12 cellular contexts compared by ENCODE assay signal in genomic region chr1:177351361-177352108, GRCh38.
DNase-seq lines count a peak whose midpoint lies in the region; ATAC-seq and TF ChIP-seq lines count a peak whose summit lies in the region.
"Had no signal": no experiment of that assay in that cellular context is flagged by ENCODE, and none has a peak within 500 bp of the region (broad histone marks: within the 10 kb centered on the region; RNA-seq: fewer than 3 reads in every experiment).

No MANE protein-coding gene starts in this region.

- no peak for TF ChIP-seq CTCF in colonic mucosa (IDR thresholded peaks at IDR 0.05)
- no peak for TF ChIP-seq CTCF in upper lobe of right lung (IDR thresholded peaks at IDR 0.05)
- no peak for TF ChIP-seq CTCF in glutamatergic neuron (IDR thresholded peaks at IDR 0.05; ENCODE audit: partially characterized antibody, unreplicated experiment)

- no peaks in the 10 kb centered on the region for H3K27me3 ChIP-seq in colonic mucosa
- H3K27me3 ChIP-seq in upper lobe of right lung, result no peaks in the 10 kb centered on the region

- no peak overlapping the region for H3K27ac Mint-ChIP-seq in glutamatergic neuron (ENCODE audit: unreplicated experiment)
- H3K27ac Mint-ChIP-seq: activated CD4-positive, alpha-beta T cell treated with anti-CD3 and anti-CD28 coated beads, Interleukin-2, amount 10 ng/mL, durations not matched to agents 24 days and 14 days; immature natural killer cell had no signal

- H3K4me1 ChIP-seq in colonic mucosa (no peaks in the 10 kb centered on the region), upper lobe of right lung (peaks cover 7% of the 10 kb centered on the region)

- ATAC-seq in upper lobe of right lung, result peak; percentile 89

- H3K9me3 ChIP-seq in colonic mucosa (no peaks in the 10 kb centered on the region), upper lobe of right lung (no peaks in the 10 kb centered on the region)

- peaks cover 2% of the 10 kb centered on the region for H3K9me3 Mint-ChIP-seq in glutamatergic neuron (ENCODE audit: unreplicated experiment)
- H3K9me3 Mint-ChIP-seq: activated CD4-positive, alpha-beta T cell treated with anti-CD3 and anti-CD28 coated beads, Interleukin-2, amount 10 ng/mL, durations not matched to agents 24 days and 14 days had no signal

- H3K9ac ChIP-seq in colonic mucosa (ENCODE audit: low read depth in 2 of 2, low read length in 2 of 2), result peak overlapping the region in 1 of 2 donors; percentile 19

- H3K27ac ChIP-seq in colonic mucosa (no peak overlapping the region), upper lobe of right lung (no peak overlapping the region)

- DNase-seq in SIG-M5 treated with dmso at 0.1 percent for 504 hours (lab: John Stamatoyannopoulos, UW; ENCODE audit: unreplicated experiment) (peak; percentile 35), SIG-M5 (lab: John Stamatoyannopoulos, UW) (no peak), colonic mucosa (peak; percentile 33), medulla oblongata (ENCODE audit: extremely low spot score) (peak; percentile 16), upper lobe of right lung (peak; percentile 80), NCI-H69 (lab: John Stamatoyannopoulos, UW) (no peak), glutamatergic neuron (no peak), DMS153 (lab: John Stamatoyannopoulos, UW) (no peak)
- DNase-seq: activated CD4-positive, alpha-beta T cell treated with anti-CD3 and anti-CD28 coated beads, Interleukin-2, amount 10 ng/mL, durations not matched to agents 24 days and 14 days; activated T-cell treated with anti-CD3 and anti-CD28 coated beads, Interleukin-2, amount 50 U/mL, for 48 hours; immature natural killer cell; KG1 had no signal

- intact Hi-C loops in colonic mucosa (cut with DNase I), result no loop called here
- intact Hi-C loops in upper lobe of right lung (cut with DNase I), result no loop called here

- no peaks in the 10 kb centered on the region for H3K4me1 Mint-ChIP-seq in glutamatergic neuron (ENCODE audit: low read depth, unreplicated experiment)
- H3K4me1 Mint-ChIP-seq: activated CD4-positive, alpha-beta T cell treated with anti-CD3 and anti-CD28 coated beads, Interleukin-2, amount 10 ng/mL, durations not matched to agents 24 days and 14 days; immature natural killer cell had no signal

- H3K4me3 Mint-ChIP-seq in glutamatergic neuron (ENCODE audit: unreplicated experiment), result no peak overlapping the region
- H3K4me3 Mint-ChIP-seq: activated CD4-positive, alpha-beta T cell treated with anti-CD3 and anti-CD28 coated beads, Interleukin-2, amount 10 ng/mL, durations not matched to agents 24 days and 14 days; immature natural killer cell had no signal

- no peaks in the 10 kb centered on the region for H3K36me3 Mint-ChIP-seq in glutamatergic neuron (ENCODE audit: unreplicated experiment)
- H3K36me3 Mint-ChIP-seq: immature natural killer cell had no signal

- no peaks in the 10 kb centered on the region for H3K36me3 ChIP-seq in colonic mucosa
- no peaks in the 10 kb centered on the region for H3K36me3 ChIP-seq in upper lobe of right lung

- H3K4me3 ChIP-seq in colonic mucosa, result no peak overlapping the region
- no peak overlapping the region for H3K4me3 ChIP-seq in upper lobe of right lung

- H3K27me3 Mint-ChIP-seq in glutamatergic neuron (ENCODE audit: unreplicated experiment), result no peaks in the 10 kb centered on the region
- H3K27me3 Mint-ChIP-seq: activated CD4-positive, alpha-beta T cell treated with anti-CD3 and anti-CD28 coated beads, Interleukin-2, amount 10 ng/mL, durations not matched to agents 24 days and 14 days had no signal

Comparison
In these comparisons a context has a peak if more than half of its experiments do, and no peak if none do; other contexts are left out.
1. DNase-seq: peak in SIG-M5 treated with dmso at 0.1 percent for 504 hours (single experiment), colonic mucosa (single experiment), medulla oblongata (single experiment) and upper lobe of right lung (single experiment); none in SIG-M5 (single experiment), NCI-H69 (single experiment), glutamatergic neuron (single experiment) and DMS153 (single experiment).